Comparison of ENCODE assay signal across 18 cellular contexts in the genomic region with DNA sequence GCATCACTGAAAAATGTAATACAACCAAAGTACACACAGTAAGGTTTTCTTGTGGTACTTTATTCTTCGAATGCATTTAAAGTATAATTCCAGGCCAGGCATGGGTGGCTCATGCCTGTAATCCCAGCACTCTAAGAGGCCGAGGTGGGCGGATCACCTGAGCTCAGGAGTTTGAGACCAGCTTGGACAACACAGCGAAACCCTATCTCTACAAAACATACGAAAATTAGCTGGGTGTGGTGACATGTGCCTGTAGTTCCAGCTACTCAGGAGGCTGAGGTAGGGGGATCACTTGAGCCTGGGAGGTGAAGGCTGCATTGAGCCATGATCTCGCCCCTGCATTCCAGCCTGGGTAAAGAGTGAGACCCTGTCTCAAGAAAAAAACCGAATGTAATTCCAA. TPM values are rescaled to one million over a fixed set of nuclear protein-coding genes. Genes with fewer than 3 reads are reported as not detected.
DNase-seq lines count a peak whose midpoint lies in the region; ATAC-seq lines count a peak whose summit lies in the region.
"Had no signal": no experiment of that assay in that cellular context is flagged by ENCODE, and none has a peak within 500 bp of the region (broad histone marks: within the 10 kb centered on the region; RNA-seq: fewer than 3 reads in every experiment).

No MANE protein-coding gene starts in this region.

- no peaks in the 10 kb centered on the region for H3K9me3 ChIP-seq in Karpas-422 (ENCODE audit: low read length)
- H3K9me3 ChIP-seq: breast epithelium, tibial nerve had no signal

- H3K27ac ChIP-seq in Karpas-422 (ENCODE audit: low read length), result no peak overlapping the region
- H3K27ac ChIP-seq: breast epithelium, tibial nerve had no signal

- no peaks in the 10 kb centered on the region for H3K9me3 Mint-ChIP-seq in T-helper 2 cell treated with Interferon-gamma antibody and Interleukin-4, amounts not matched to agents 5 μg/mL and 100 μg/mL, for 36 hours
- H3K9me3 Mint-ChIP-seq in IgD-negative memory B cell, result peaks cover 0 to 1% (median 0%) of the 10 kb centered on the region in 3 donors
- no peaks in the 10 kb centered on the region for H3K9me3 Mint-ChIP-seq in activated T-helper 1 cell treated with anti-CD3 and anti-CD28 coated beads, Interleukin-12 subunit alpha, Interleukin-12 subunit beta, Interleukin-2, Interleukin-4 antibody, amounts not matched to agents 30 ng/mL and 10 ng/mL and 1 ng/mL, durations not matched to agents 14 hours and 24 hours and 36 hours
- H3K9me3 Mint-ChIP-seq in naive thymus-derived CD8-positive, alpha-beta T cell, result no peaks in the 10 kb centered on the region
- H3K9me3 Mint-ChIP-seq: CD14-positive monocyte had no signal

- no peaks in the 10 kb centered on the region for H4K20me1 ChIP-seq in Karpas-422 (ENCODE audit: insufficient read depth, low read depth, low read length)

- H2AFZ ChIP-seq in Karpas-422 (ENCODE audit: low read length), result no peak overlapping the region

- no peak overlapping the region for H3K4me3 ChIP-seq in Karpas-422 (ENCODE audit: low read length)
- H3K4me3 ChIP-seq: breast epithelium, tibial nerve had no signal

- no peak for ATAC-seq in naive thymus-derived CD8-positive, alpha-beta T cell
- ATAC-seq: HepG2, left cardiac atrium had no signal

- peak overlapping the region; percentile 78 for H3K4me3 Mint-ChIP-seq in T-helper 2 cell treated with Interferon-gamma antibody and Interleukin-4, amounts not matched to agents 5 μg/mL and 100 μg/mL, for 36 hours
- H3K4me3 Mint-ChIP-seq in IgD-negative memory B cell, result peak overlapping the region in 2 of 4 donors; percentile 63 to 87
- H3K4me3 Mint-ChIP-seq in activated T-helper 1 cell treated with anti-CD3 and anti-CD28 coated beads, Interleukin-12 subunit alpha, Interleukin-12 subunit beta, Interleukin-2, Interleukin-4 antibody, amounts not matched to agents 30 ng/mL and 10 ng/mL and 1 ng/mL, durations not matched to agents 14 hours and 24 hours and 36 hours, result peak overlapping the region; percentile 65
- peak overlapping the region in 9 of 10 donors; percentile 70 to 87 (median 82) for H3K4me3 Mint-ChIP-seq in naive thymus-derived CD8-positive, alpha-beta T cell

- H3K27ac Mint-ChIP-seq in T-helper 2 cell treated with Interferon-gamma antibody and Interleukin-4, amounts not matched to agents 5 μg/mL and 100 μg/mL, for 36 hours, result peak overlapping the region; percentile 90
- H3K27ac Mint-ChIP-seq in IgD-negative memory B cell, result peak overlapping the region; percentile 87 to 97 (median 90)
- no peak overlapping the region for H3K27ac Mint-ChIP-seq in activated T-helper 1 cell treated with anti-CD3 and anti-CD28 coated beads, Interleukin-12 subunit alpha, Interleukin-12 subunit beta, Interleukin-2, Interleukin-4 antibody, amounts not matched to agents 30 ng/mL and 10 ng/mL and 1 ng/mL, durations not matched to agents 14 hours and 24 hours and 36 hours
- H3K27ac Mint-ChIP-seq in naive thymus-derived CD8-positive, alpha-beta T cell, result peak overlapping the region; percentile 83 to 99 (median 94)

- no peaks in the 10 kb centered on the region for H3K79me2 ChIP-seq in Karpas-422 (ENCODE audit: low read length)

- H3K9ac ChIP-seq in Karpas-422 (ENCODE audit: low read length), result no peak overlapping the region

- peaks cover 15% of the 10 kb centered on the region for H3K4me1 ChIP-seq in Karpas-422 (ENCODE audit: low read length)
- H3K4me1 ChIP-seq: breast epithelium had no signal

- no peaks in the 10 kb centered on the region for H3K36me3 ChIP-seq in Karpas-422 (ENCODE audit: insufficient read depth, low read length)
- H3K36me3 ChIP-seq: breast epithelium, tibial nerve had no signal

- intact Hi-C loops in activated T-helper 1 cell treated with anti-CD3 and anti-CD28 coated beads, Interleukin-12 subunit alpha, Interleukin-12 subunit beta, Interleukin-2, Interleukin-4 antibody, amounts not matched to agents 30 ng/mL and 10 ng/mL and 1 ng/mL, durations not matched to agents 14 hours and 24 hours and 36 hours (cut with micrococcal nuclease), result loop anchor here (1.0 to 10.0 kb wide), 7 partner anchors 9 to 936 kb away; no protein-coding TSS in a partner anchor

- no peaks in the 10 kb centered on the region for H3K27me3 Mint-ChIP-seq in T-helper 2 cell treated with Interferon-gamma antibody and Interleukin-4, amounts not matched to agents 5 μg/mL and 100 μg/mL, for 36 hours (ENCODE audit: low read depth)
- H3K27me3 Mint-ChIP-seq in IgD-negative memory B cell, result peaks cover 3% of the 10 kb centered on the region
- no peaks in the 10 kb centered on the region for H3K27me3 Mint-ChIP-seq in activated T-helper 1 cell treated with anti-CD3 and anti-CD28 coated beads, Interleukin-12 subunit alpha, Interleukin-12 subunit beta, Interleukin-2, Interleukin-4 antibody, amounts not matched to agents 30 ng/mL and 10 ng/mL and 1 ng/mL, durations not matched to agents 14 hours and 24 hours and 36 hours (ENCODE audit: insufficient read depth)
- no peaks in the 10 kb centered on the region for H3K27me3 Mint-ChIP-seq in naive thymus-derived CD8-positive, alpha-beta T cell

- DNase-seq in T-helper 2 cell treated with Interferon-gamma antibody and Interleukin-4, amounts not matched to agents 5 μg/mL and 100 μg/mL, for 36 hours (ENCODE audit: low spot score), result no peak
- no peak for DNase-seq in T-helper 2 cell
- DNase-seq in activated T-helper 1 cell treated with anti-CD3 and anti-CD28 coated beads, Interleukin-12 subunit alpha, Interleukin-12 subunit beta, Interleukin-2, Interleukin-4 antibody, amounts not matched to agents 30 ng/mL and 10 ng/mL and 1 ng/mL, durations not matched to agents 14 hours and 24 hours and 36 hours (ENCODE audit: low spot score), result no peak
- no peak for DNase-seq in naive thymus-derived CD8-positive, alpha-beta T cell
- no peak for DNase-seq in AML-193 (lab: John Stamatoyannopoulos, UW)
- DNase-seq in Karpas-422, result no peak
- DNase-seq in stimulated activated CD4-positive, alpha-beta T cell treated with anti-CD3 and anti-CD28 coated beads, Interleukin-15, amount 100 ng/mL, for 24 hours, result no peak
- DNase-seq: activated CD8-positive, alpha-beta memory T cell treated with anti-CD3 and anti-CD28 coated beads, Interleukin-2, amount 50 U/mL, for 48 hours; foreskin melanocyte; left cardiac atrium; MM.1S; NCI-H446; SHP77 had no signal

- POLR2A ChIA-PET in naive thymus-derived CD8-positive, alpha-beta T cell (lab: Charles Lee), result interaction anchor here (0.7 to 3.4 kb wide), 7 partner anchors 12 to 65 kb away, joined by 3 to 13 read pairs (median 4); no protein-coding TSS in a partner anchor

- H3K4me1 Mint-ChIP-seq in T-helper 2 cell treated with Interferon-gamma antibody and Interleukin-4, amounts not matched to agents 5 μg/mL and 100 μg/mL, for 36 hours (ENCODE audit: low read depth), result peaks cover 47% of the 10 kb centered on the region
- peaks cover 36 to 53% (median 43%) of the 10 kb centered on the region in 3 donors for H3K4me1 Mint-ChIP-seq in IgD-negative memory B cell
- peaks cover 62% of the 10 kb centered on the region for H3K4me1 Mint-ChIP-seq in activated T-helper 1 cell treated with anti-CD3 and anti-CD28 coated beads, Interleukin-12 subunit alpha, Interleukin-12 subunit beta, Interleukin-2, Interleukin-4 antibody, amounts not matched to agents 30 ng/mL and 10 ng/mL and 1 ng/mL, durations not matched to agents 14 hours and 24 hours and 36 hours (ENCODE audit: low read depth)
- peaks cover 36 to 72% (median 60%) of the 10 kb centered on the region in 4 donors for H3K4me1 Mint-ChIP-seq in naive thymus-derived CD8-positive, alpha-beta T cell

- H3K9me2 ChIP-seq in Karpas-422 (replicated peaks; ENCODE audit: insufficient read depth, low read length), result no peaks in the 10 kb centered on the region

- 0 out of 2 replicates have a peak, but pooled peaks cover 4% of the 10 kb centered on the region for H3K27me3 ChIP-seq in Karpas-422 (ENCODE audit: low read length)
- H3K27me3 ChIP-seq: breast epithelium, tibial nerve had no signal

- peaks cover 3% of the 10 kb centered on the region for H3K36me3 Mint-ChIP-seq in T-helper 2 cell treated with Interferon-gamma antibody and Interleukin-4, amounts not matched to agents 5 μg/mL and 100 μg/mL, for 36 hours (ENCODE audit: low read depth)
- no peaks in the 10 kb centered on the region for H3K36me3 Mint-ChIP-seq in IgD-negative memory B cell
- peaks cover 2% of the 10 kb centered on the region for H3K36me3 Mint-ChIP-seq in activated T-helper 1 cell treated with anti-CD3 and anti-CD28 coated beads, Interleukin-12 subunit alpha, Interleukin-12 subunit beta, Interleukin-2, Interleukin-4 antibody, amounts not matched to agents 30 ng/mL and 10 ng/mL and 1 ng/mL, durations not matched to agents 14 hours and 24 hours and 36 hours (ENCODE audit: low read depth)
- H3K36me3 Mint-ChIP-seq in naive thymus-derived CD8-positive, alpha-beta T cell, result no peaks in the 10 kb centered on the region
- H3K36me3 Mint-ChIP-seq: CD14-positive monocyte had no signal

- no peak overlapping the region for H3K4me2 ChIP-seq in Karpas-422 (ENCODE audit: low read depth, low read length, poor library complexity, severe bottlenecking)

RNA-seq across cellular contexts. Expression of a gene that starts 3.9 kb away (rescaled TPM):
- 21.9 TPM for polyA plus RNA-seq in IgD-negative memory B cell
- total RNA-seq in activated T-helper 1 cell treated with anti-CD3 and anti-CD28 coated beads, Interleukin-12 subunit alpha, Interleukin-12 subunit beta, Interleukin-2, Interleukin-4 antibody, amounts not matched to agents 30 ng/mL and 10 ng/mL and 1 ng/mL, durations not matched to agents 14 hours and 24 hours and 36 hours, result 28.8 and 31.8 TPM in 2 replicates
- total RNA-seq in naive thymus-derived CD8-positive, alpha-beta T cell, result 10 to 100 TPM; 80.2 to 83.3 TPM
- 10 to 100 TPM; 36.5 to 60.6 (median 39.3) TPM for polyA plus RNA-seq in naive thymus-derived CD8-positive, alpha-beta T cell
- 0.07 TPM in 1 of 2 replicates, not detected in the other for total RNA-seq in Karpas-422 (2014; rRNA removed; shearing (Covaris generic); ENCODE audit: low replicate concordance)

Comparison
In these comparisons a context has a peak if more than half of its experiments do, and no peak if none do; other contexts are left out.
1. RNA of a gene that starts 3.9 kb away (total RNA-seq): 80.2 to 83.3 TPM in naive thymus-derived CD8-positive, alpha-beta T cell and 28.8 to 31.8 TPM in activated T-helper 1 cell treated with anti-CD3 and anti-CD28 coated beads, Interleukin-12 subunit alpha, Interleukin-12 subunit beta, Interleukin-2, Interleukin-4 antibody, amounts not matched to agents 30 ng/mL and 10 ng/mL and 1 ng/mL, durations not matched to agents 14 hours and 24 hours and 36 hours; 0.07 TPM in Karpas-422; every median in the first group is over 10 times any median in the second.